Comparison of ENCODE assay signal across 8 cellular contexts in the genomic region with DNA sequence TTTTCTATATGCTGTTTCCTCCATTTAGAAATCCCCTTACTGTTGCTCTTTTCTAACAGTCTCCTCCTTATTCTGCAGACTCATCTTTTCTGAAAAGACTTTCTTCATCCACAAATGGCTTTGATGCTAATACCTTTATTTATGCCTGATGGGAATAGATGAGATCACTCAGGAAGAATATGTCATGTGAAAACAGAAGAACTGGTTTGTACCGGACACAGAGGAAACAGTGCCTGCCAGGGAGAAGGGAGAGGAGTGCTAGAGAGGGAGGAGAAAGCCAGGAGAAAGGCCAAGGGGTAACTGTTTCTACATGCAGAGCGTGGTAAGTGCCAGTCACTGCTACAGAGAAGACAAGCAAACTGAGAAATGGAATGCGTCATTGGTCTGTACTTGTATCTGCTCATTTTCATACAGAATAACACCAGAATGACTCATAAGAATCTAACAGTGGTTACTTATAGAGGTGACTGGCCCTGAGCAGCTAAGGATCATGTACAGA. TPM values are rescaled to one million over a fixed set of nuclear protein-coding genes. Genes with fewer than 3 reads are reported as not detected.
DNase-seq lines count a peak whose midpoint lies in the region; ATAC-seq lines count a peak whose summit lies in the region.

No MANE protein-coding gene starts in this region.

- peaks cover 8% of the 10 kb centered on the region for H3K27me3 Mint-ChIP-seq in T-helper 1 cell treated with Interleukin-12 subunit alpha and Interleukin-12 subunit beta and Interleukin-4 antibody, amounts not matched to agents 30 μg/mL and 1 μg/mL, for 36 hours (ENCODE audit: low read depth)
- peaks cover 0 to 10% (median 7%) of the 10 kb centered on the region in 5 donors for H3K27me3 Mint-ChIP-seq in naive thymus-derived CD8-positive, alpha-beta T cell

- DNase-seq in COLO829 (ENCODE audit: low spot score) (peak; percentile 75), glomerular endothelial cell (ENCODE audit: extremely low read depth, low read depth, low spot score) (peak; percentile 90), skeletal muscle cell (ENCODE audit: low read depth) (peak; percentile 99), NCI-H2081 (lab: John Stamatoyannopoulos, UW) (no peak)
- no peak for DNase-seq in naive thymus-derived CD8-positive, alpha-beta T cell

- no peak overlapping the region for H3K4me3 ChIP-seq in skeletal muscle cell (ENCODE audit: low read depth, low read length)

- ATAC-seq in GM19324 (IDR thresholded peaks at IDR 0.05; ENCODE audit: low FRiP score, unreplicated experiment) (peak; percentile 95), HG03175 (IDR thresholded peaks at IDR 0.05; ENCODE audit: unreplicated experiment) (peak; percentile 100)
- no peak for ATAC-seq in naive thymus-derived CD8-positive, alpha-beta T cell

- POLR2A ChIA-PET in naive thymus-derived CD8-positive, alpha-beta T cell (lab: Charles Lee) = no interaction called here

- H3K36me3 Mint-ChIP-seq in T-helper 1 cell treated with Interleukin-12 subunit alpha and Interleukin-12 subunit beta and Interleukin-4 antibody, amounts not matched to agents 30 μg/mL and 1 μg/mL, for 36 hours (ENCODE audit: low read depth) = no peaks in the 10 kb centered on the region
- no peaks in the 10 kb centered on the region for H3K36me3 Mint-ChIP-seq in naive thymus-derived CD8-positive, alpha-beta T cell

- H3K4me3 Mint-ChIP-seq in T-helper 1 cell treated with Interleukin-12 subunit alpha and Interleukin-12 subunit beta and Interleukin-4 antibody, amounts not matched to agents 30 μg/mL and 1 μg/mL, for 36 hours = no peak overlapping the region
- H3K4me3 Mint-ChIP-seq in naive thymus-derived CD8-positive, alpha-beta T cell = no peak overlapping the region

- peaks cover 3% of the 10 kb centered on the region for H3K4me1 Mint-ChIP-seq in T-helper 1 cell treated with Interleukin-12 subunit alpha and Interleukin-12 subunit beta and Interleukin-4 antibody, amounts not matched to agents 30 μg/mL and 1 μg/mL, for 36 hours (ENCODE audit: low read depth)
- H3K4me1 Mint-ChIP-seq in naive thymus-derived CD8-positive, alpha-beta T cell = peaks cover 0 to under 1% (median 0%) of the 10 kb centered on the region in 4 donors

- H3K27ac Mint-ChIP-seq in T-helper 1 cell treated with Interleukin-12 subunit alpha and Interleukin-12 subunit beta and Interleukin-4 antibody, amounts not matched to agents 30 μg/mL and 1 μg/mL, for 36 hours = peak overlapping the region; percentile 2
- H3K27ac Mint-ChIP-seq in naive thymus-derived CD8-positive, alpha-beta T cell = no peak overlapping the region

- no peaks in the 10 kb centered on the region for H3K9me3 Mint-ChIP-seq in T-helper 1 cell treated with Interleukin-12 subunit alpha and Interleukin-12 subunit beta and Interleukin-4 antibody, amounts not matched to agents 30 μg/mL and 1 μg/mL, for 36 hours
- peaks cover 0 to 8% (median 0%) of the 10 kb centered on the region in 9 donors for H3K9me3 Mint-ChIP-seq in naive thymus-derived CD8-positive, alpha-beta T cell

RNA-seq across cellular contexts. Expression of gene PJA2, which starts 45.9 kb away (rescaled TPM):
- total RNA-seq in glomerular endothelial cell = 60.8 and 74.6 TPM in 2 replicates
- 10 to 100 TPM; 83.1 to 91.0 TPM for total RNA-seq in naive thymus-derived CD8-positive, alpha-beta T cell
- polyA plus RNA-seq in naive thymus-derived CD8-positive, alpha-beta T cell = 10 to 100 TPM; 46.0 to 54.4 (median 47.7) TPM

Comparison
In these comparisons a context has a peak if more than half of its experiments do, and no peak if none do; other contexts are left out.
1. DNase-seq: peak in COLO829 (single experiment), glomerular endothelial cell (single experiment) and skeletal muscle cell (single experiment); none in naive thymus-derived CD8-positive, alpha-beta T cell (0 of 10) and NCI-H2081 (0 of 2).
2. ATAC-seq: peak in GM19324 (single experiment) and HG03175 (single experiment); none in naive thymus-derived CD8-positive, alpha-beta T cell (0 of 2).